8 cellular contexts compared by ENCODE assay signal in genomic region chr2:74261204-74261864, GRCh38.
A peak's percentile ranks its signal among the peaks of the same experiment; 100 is the strongest.
DNase-seq lines count a peak whose midpoint lies in the region; ATAC-seq, FAIRE-seq and TF ChIP-seq lines count a peak whose summit lies in the region.

No MANE protein-coding gene starts in this region.

- FAIRE-seq in A549 (lab: Jason Lieb, UNC) = no peak

- TF ChIP-seq POLR2A in A549 (IDR thresholded peaks at IDR 0.05; ENCODE audit: low read length) = no peak

- H3K27ac ChIP-seq in A549 = no peak overlapping the region

- no peak for TF ChIP-seq EP300 in A549 (IDR thresholded peaks at IDR 0.05)

- H3K9me3 ChIP-seq in A549 = no peaks in the 10 kb centered on the region

- H3K4me1 ChIP-seq in A549 = no peaks in the 10 kb centered on the region

- CTCF ChIA-PET in A549 (lab: Yijun Ruan, JAX) = interaction anchor here (0.5 to 5.6 kb wide), 17 partner anchors 10 to 501 kb away, joined by 3 to 69 read pairs (median 4); no protein-coding TSS in a partner anchor

- TF ChIP-seq RAD21 in A549 (conservative IDR thresholded peaks at IDR 0.05 in 1 of 2, IDR thresholded peaks at IDR 0.05 in 1 of 2) = peak; percentile 64 to 80

- TF ChIP-seq CTCF in A549 (IDR thresholded peaks at IDR 0.05) (peak; percentile 64), WI38 (IDR thresholded peaks at IDR 0.05; ENCODE audit: low read depth, low read length) (peak; percentile 42)

- H3K4me2 ChIP-seq in A549 = no peak overlapping the region

- peak; percentile 79 to 88 for ATAC-seq in A549
- no peak for ATAC-seq in GM21786 (IDR thresholded peaks at IDR 0.05; ENCODE audit: unreplicated experiment)

- H3K36me3 ChIP-seq in H7 (replicated peaks; ENCODE audit: control insufficient read depth, insufficient read depth, low read length) = no peaks in the 10 kb centered on the region

- no peak overlapping the region for H3K4me3 ChIP-seq in A549
- H3K4me3 ChIP-seq in H7 (ENCODE audit: insufficient read depth, low read depth, low read length) = no peak overlapping the region
- no peak overlapping the region for H3K4me3 ChIP-seq in WI38 (ENCODE audit: low read depth, low read length)

- no peaks in the 10 kb centered on the region for H3K27me3 ChIP-seq in H7 (ENCODE audit: control insufficient read depth, insufficient read depth, low read length)

- WGBS in A549 (ENCODE audit: missing lambda C conversion rate) = 39% methylated on average over 6 of the region's 6 CpGs

- POLR2A ChIA-PET in A549 (lab: Yijun Ruan, JAX) = no interaction called here

- peak; percentile 50 to 52 for DNase-seq in A549 (ENCODE audit: low read depth in 1 of 2, low spot score in 1 of 2)
- peak; percentile 83 for DNase-seq in H7
- peak; percentile 44 for DNase-seq in hepatic stellate cell (ENCODE audit: low spot score)
- DNase-seq in stimulated activated CD4-positive, alpha-beta T cell treated with anti-CD3 and anti-CD28 coated beads, Interleukin-2, amount 100 ng/mL, for 48 hours = no peak
- DNase-seq in activated effector memory CD4-positive, alpha-beta T cell treated with anti-CD3 and anti-CD28 coated beads, Interleukin-2, amount 50 U/mL, for 16 hours = no peak
- DNase-seq in activated naive CD4-positive, alpha-beta T cell treated with anti-CD3 and anti-CD28 coated beads, Interleukin-2, amount 50 U/mL, for 16 hours = no peak

TF ChIP-seq in A549, 52 proteins besides CTCF, POLR2A, EP300 and RAD21:
- no peak for TF ChIP-seq RNF2 (IDR thresholded peaks at IDR 0.05; ENCODE audit: borderline replicate concordance, low read depth)
- TF ChIP-seq SMC3 (IDR thresholded peaks at IDR 0.05) = peak; percentile 30; the same call in 2 of the 3 replicates

Comparison
In these comparisons a context has a peak if more than half of its experiments do, and no peak if none do; other contexts are left out.
1. DNase-seq: peak in A549 (2 of 2), H7 (single experiment) and hepatic stellate cell (single experiment); none in stimulated activated CD4-positive, alpha-beta T cell treated with anti-CD3 and anti-CD28 coated beads, Interleukin-2, amount 100 ng/mL, for 48 hours (0 of 2), activated effector memory CD4-positive, alpha-beta T cell treated with anti-CD3 and anti-CD28 coated beads, Interleukin-2, amount 50 U/mL, for 16 hours (single experiment) and activated naive CD4-positive, alpha-beta T cell treated with anti-CD3 and anti-CD28 coated beads, Interleukin-2, amount 50 U/mL, for 16 hours (single experiment).